Comparison of ENCODE assay signal across 11 cellular contexts in genomic region chr17:28515518-28515917, GRCh38. TPM values are rescaled to one million over a fixed set of nuclear protein-coding genes. Genes with fewer than 3 reads are reported as not detected.
"Had no signal": no experiment of that assay in that cellular context is flagged by ENCODE, and none has a peak within 500 bp of the region (broad histone marks: within the 10 kb centered on the region; RNA-seq: fewer than 3 reads in every experiment).

No MANE protein-coding gene starts in this region.

- H3K27ac Mint-ChIP-seq: GM23338, H9, HFFc6 had no signal

- H3K27ac ChIP-seq: GM23248 had no signal

- H3K9me3 ChIP-seq: HAP-1 had no signal

- H3K4me1 ChIP-seq: HAP-1 had no signal

- H3K4me3 ChIP-seq: GM23248, GM23338, HAP-1 had no signal

- ATAC-seq: GM23338, HCT116 had no signal

- DNase-seq: GM23248, GOT3, H7, H9, HCEC 1CT, HFFc6 had no signal

- H3K4me3 Mint-ChIP-seq: GM23338, H9, HFFc6 had no signal

- H3K9me3 Mint-ChIP-seq: HFFc6 had no signal

- H3K36me3 ChIP-seq: HAP-1 had no signal

RNA-seq across cellular contexts. Expression of gene FOXN1, which starts 9.4 kb away (rescaled TPM):
- total RNA-seq: GM23248, GM23338, H1, H4, H7, H9, HFFc6 had no signal

RNA-seq across cellular contexts. Expression of gene SLC13A2, which starts 42.1 kb away (rescaled TPM):
- total RNA-seq: GM23248, GM23338, H1, H4, H7, H9 had no signal
